14 cellular contexts compared by ENCODE assay signal in genomic region chr2:25245141-25245540, GRCh38.
DNase-seq lines count a peak whose midpoint lies in the region; ATAC-seq and TF ChIP-seq lines count a peak whose summit lies in the region.
"Had no signal": no experiment of that assay in that cellular context is flagged by ENCODE, and none has a peak within 500 bp of the region (broad histone marks: within the 10 kb centered on the region; RNA-seq: fewer than 3 reads in every experiment).

No MANE protein-coding gene starts in this region.

- ATAC-seq in Right ventricle myocardium inferior = no peak
- no peak for ATAC-seq in left ventricle myocardium superior
- ATAC-seq: CD8-positive, alpha-beta T cell; GM12878 had no signal

- H3K27ac ChIP-seq in caudate nucleus (ENCODE audit: low read depth, low read length) (peak overlapping the region; percentile 71), osteoblast (ENCODE audit: low read depth, low read length) (no peak overlapping the region), uterus (no peak overlapping the region)
- H3K27ac ChIP-seq: GM23248 had no signal

- no peak overlapping the region for H2AFZ ChIP-seq in osteoblast (ENCODE audit: low read length)
- H2AFZ ChIP-seq: GM23248 had no signal

- peak; percentile 9 for DNase-seq in Right ventricle myocardium inferior (ENCODE audit: missing footprints)
- DNase-seq in left ventricle myocardium superior = no peak
- DNase-seq in caudate nucleus (lab: John Stamatoyannopoulos, UW) = no peak
- peak; percentile 18 for DNase-seq in osteoblast (ENCODE audit: insufficient read length, low spot score, missing footprints)
- no peak for DNase-seq in GM03348 (ENCODE audit: low spot score)
- no peak for DNase-seq in uterus
- DNase-seq: C1 segment of cervical spinal cord; Caco-2; CD8-positive, alpha-beta T cell; DMS153; DND-41; GM23248; HCEC 1CT had no signal

- TF ChIP-seq CTCF in osteoblast (IDR thresholded peaks at IDR 0.05; ENCODE audit: extremely low read depth, low read depth, low read length) (no peak), uterus (IDR thresholded peaks at IDR 0.05) (no peak)

- no peak overlapping the region for H3K4me2 ChIP-seq in osteoblast (ENCODE audit: insufficient read depth, low read length)

- H3K4me3 ChIP-seq in osteoblast (ENCODE audit: insufficient read depth, low read length) (no peak overlapping the region), uterus (no peak overlapping the region)
- H3K4me3 ChIP-seq: GM12878, GM23248 had no signal

- no peaks in the 10 kb centered on the region for H4K20me1 ChIP-seq in osteoblast (ENCODE audit: insufficient read depth, low read length)

- intact Hi-C loops in Right ventricle myocardium inferior (cut with DNase I) = no loop called here
- intact Hi-C loops in left ventricle myocardium superior (cut with micrococcal nuclease) = no loop called here
- intact Hi-C loops in uterus (cut with DNase I; ENCODE audit: low total_unique reads) = no loop called here

- H3K9me3 ChIP-seq in osteoblast (ENCODE audit: low read depth, low read length) (no peaks in the 10 kb centered on the region), uterus (no peaks in the 10 kb centered on the region)
- H3K9me3 ChIP-seq: Caco-2 had no signal

- TF ChIP-seq POLR2A in uterus (IDR thresholded peaks at IDR 0.05) = no peak

- no peaks in the 10 kb centered on the region for H3K79me2 ChIP-seq in osteoblast (ENCODE audit: insufficient read depth, low read length)

- H3K36me3 ChIP-seq in osteoblast (ENCODE audit: insufficient read depth, low read length) (peaks cover 47% of the 10 kb centered on the region), uterus (no peaks in the 10 kb centered on the region)

- H3K27me3 ChIP-seq in osteoblast (ENCODE audit: insufficient read depth, low read length) (no peaks in the 10 kb centered on the region), uterus (no peaks in the 10 kb centered on the region)

- H3K4me1 ChIP-seq in osteoblast (ENCODE audit: insufficient read depth, low read length) (peaks cover 6% of the 10 kb centered on the region), uterus (no peaks in the 10 kb centered on the region)

Comparison
In these comparisons a context has a peak if more than half of its experiments do, and no peak if none do; other contexts are left out.
1. DNase-seq: peak in Right ventricle myocardium inferior (single experiment) and osteoblast (single experiment); none in left ventricle myocardium superior (single experiment), caudate nucleus (0 of 61), GM03348 (single experiment) and uterus (0 of 2).